ENCODE assay signal across 1 cellular context in genomic region chr4:133891001-133891400, GRCh38.
TF ChIP-seq lines count a peak whose summit lies in the region.

No MANE protein-coding gene starts in this region.

TF ChIP-seq in GM23338, 12 proteins besides CTCF, POLR2A, EP300 and RAD21 (continued from another document):
- no peak for TF ChIP-seq ZNF462 (CRISPR knock-in tag; IDR thresholded peaks at IDR 0.05)
- TF ChIP-seq REST (IDR thresholded peaks at IDR 0.05; ENCODE audit: unreplicated experiment) = no peak
